In the genomic region with DNA sequence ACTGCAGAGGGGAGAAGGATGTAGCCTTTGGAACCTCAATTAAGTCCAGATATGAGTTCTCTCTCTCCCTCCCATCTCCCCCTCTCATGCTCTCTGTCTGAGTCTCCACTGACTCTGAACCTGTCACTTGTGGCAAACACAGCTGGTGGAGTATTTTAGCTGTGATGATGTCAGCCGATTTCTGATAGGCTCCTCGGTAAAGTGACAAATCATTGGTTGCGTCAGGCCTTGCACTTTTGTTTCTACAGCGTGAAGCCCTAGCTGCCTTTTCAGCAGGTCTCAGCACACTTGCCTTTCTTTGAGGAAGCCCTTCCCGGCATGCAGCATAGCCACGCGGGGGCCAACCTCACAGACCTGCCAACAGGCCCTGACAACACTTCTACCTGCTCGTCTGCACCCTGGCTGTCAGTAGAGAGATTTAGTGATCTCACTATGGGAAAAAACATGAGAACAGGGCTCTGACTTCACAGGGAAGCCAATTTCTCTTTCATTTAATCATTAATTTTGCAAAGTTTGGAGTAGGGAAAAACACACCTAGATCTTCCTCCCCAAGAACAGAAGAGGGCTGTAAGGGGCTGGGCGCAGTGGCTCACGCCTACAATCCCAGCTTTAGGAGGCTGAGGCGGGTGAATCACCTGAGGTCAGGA, we compare ENCODE assay signal across 8 cellular contexts.
DNase-seq lines count a peak whose midpoint lies in the region; ATAC-seq and TF ChIP-seq lines count a peak whose summit lies in the region.

No MANE protein-coding gene starts in this region.

- no TSS peak for BruUV-seq in MCF 10A (replicated peaks; lab: Mats Ljungman, UMichigan)

- POLR2A ChIA-PET in MCF 10A (lab: Yijun Ruan, JAX) = no interaction called here

- no peak overlapping the region for H3K4me3 ChIP-seq in breast epithelium
- H3K4me3 ChIP-seq in upper lobe of left lung = no peak overlapping the region

- H3K27me3 ChIP-seq in breast epithelium (no peaks in the 10 kb centered on the region), foreskin keratinocyte (no peaks in the 10 kb centered on the region), upper lobe of left lung (no peaks in the 10 kb centered on the region)

- TF ChIP-seq EP300 in upper lobe of left lung (IDR thresholded peaks at IDR 0.05) = no peak

- no peaks in the 10 kb centered on the region for H3K27me3 Mint-ChIP-seq in MCF 10A (ENCODE audit: insufficient read depth, unreplicated experiment)
- no peaks in the 10 kb centered on the region for H3K27me3 Mint-ChIP-seq in activated T-cell treated with anti-CD3 and anti-CD28 coated beads, Interleukin-2, amount 50 U/mL, for 24 hours

- TF ChIP-seq CTCF in MCF 10A (IDR thresholded peaks at IDR 0.05; ENCODE audit: unreplicated experiment) = no peak
- TF ChIP-seq CTCF in breast epithelium (IDR thresholded peaks at IDR 0.05) = no peak
- peak; percentile 30 for TF ChIP-seq CTCF in foreskin keratinocyte (conservative IDR thresholded peaks at IDR 0.05)
- TF ChIP-seq CTCF in upper lobe of left lung (IDR thresholded peaks at IDR 0.05) = no peak

- H3K27ac ChIP-seq in breast epithelium (no peak overlapping the region), foreskin keratinocyte (no peak overlapping the region), upper lobe of left lung (peak overlapping the region; percentile 5 to 42 (median 12))

- DNase-seq in MCF 10A (ENCODE audit: unreplicated experiment) (peak; percentile 57), breast epithelium (ENCODE audit: low spot score in 2 of 2) (no peak), NOMO-1 (lab: John Stamatoyannopoulos, UW; ENCODE audit: unreplicated experiment in 2 of 2) (peak; percentile 52 to 80), foreskin keratinocyte (peak; percentile 88 to 92), posterior cingulate gyrus (peak in 7 of 10 donors; percentile 37 to 93 (median 54)), upper lobe of left lung (peak; percentile 59 to 64)
- peak; percentile 80 for DNase-seq in activated T-cell treated with anti-CD3 and anti-CD28 coated beads, Interleukin-2, amount 50 U/mL, for 24 hours

- H3K9me3 ChIP-seq in breast epithelium (no peaks in the 10 kb centered on the region), upper lobe of left lung (no peaks in the 10 kb centered on the region)

- H3K4me3 Mint-ChIP-seq in MCF 10A (ENCODE audit: unreplicated experiment) = no peak overlapping the region
- peak overlapping the region; percentile 53 for H3K4me3 Mint-ChIP-seq in activated T-cell treated with anti-CD3 and anti-CD28 coated beads, Interleukin-2, amount 50 U/mL, for 24 hours

- no peak overlapping the region for H3K27ac Mint-ChIP-seq in MCF 10A (ENCODE audit: low read depth, unreplicated experiment)
- peak overlapping the region; percentile 97 for H3K27ac Mint-ChIP-seq in activated T-cell treated with anti-CD3 and anti-CD28 coated beads, Interleukin-2, amount 50 U/mL, for 24 hours

- TF ChIP-seq POLR2A in breast epithelium (IDR thresholded peaks at IDR 0.05) (no peak), upper lobe of left lung (IDR thresholded peaks at IDR 0.05) (peak in 1 of 4 donors; percentile 32)

- intact Hi-C loops in MCF 10A (cut with micrococcal nuclease) = no loop called here
- intact Hi-C loops in breast epithelium (cut with DNase I; ENCODE audit: low total_unique reads) = no loop called here
- intact Hi-C loops in posterior cingulate gyrus (cut with DNase I) = no loop called here

- ATAC-seq in HG03103 (IDR thresholded peaks at IDR 0.05; ENCODE audit: low read depth, unreplicated experiment) = peak; percentile 77
- peak; percentile 72 for ATAC-seq in foreskin keratinocyte
- peak in 1 of 2 donors; percentile 46 for ATAC-seq in upper lobe of left lung (ENCODE audit: low FRiP score in 2 of 2)

- H3K36me3 ChIP-seq in breast epithelium (no peaks in the 10 kb centered on the region), upper lobe of left lung (peaks cover 0 to 20% (median 18%) of the 10 kb centered on the region in 4 donors)

- H3K4me1 ChIP-seq in breast epithelium = peaks cover 4 to 12% of the 10 kb centered on the region in 2 donors
- H3K4me1 ChIP-seq in foreskin keratinocyte = peaks cover 26% of the 10 kb centered on the region
- peaks cover 21 to 41% (median 33%) of the 10 kb centered on the region in 4 donors for H3K4me1 ChIP-seq in upper lobe of left lung

- CTCF ChIA-PET in MCF 10A (lab: Yijun Ruan, JAX) = interaction anchor here (0.6 to 3.9 kb wide), 3 partner anchors 10 to 92 kb away, joined by 3 to 24 read pairs (median 3); no protein-coding TSS in a partner anchor

- no peaks in the 10 kb centered on the region for H3K9me3 Mint-ChIP-seq in MCF 10A (ENCODE audit: unreplicated experiment)
- H3K9me3 Mint-ChIP-seq in activated T-cell treated with anti-CD3 and anti-CD28 coated beads, Interleukin-2, amount 50 U/mL, for 24 hours = no peaks in the 10 kb centered on the region

- peaks cover 11% of the 10 kb centered on the region for H3K36me3 Mint-ChIP-seq in MCF 10A (ENCODE audit: insufficient read depth, unreplicated experiment)
- peaks cover 33% of the 10 kb centered on the region for H3K36me3 Mint-ChIP-seq in activated T-cell treated with anti-CD3 and anti-CD28 coated beads, Interleukin-2, amount 50 U/mL, for 24 hours (ENCODE audit: low read depth)

- peaks cover 20% of the 10 kb centered on the region for H3K4me1 Mint-ChIP-seq in MCF 10A (ENCODE audit: insufficient read depth, unreplicated experiment)
- peaks cover 76% of the 10 kb centered on the region for H3K4me1 Mint-ChIP-seq in activated T-cell treated with anti-CD3 and anti-CD28 coated beads, Interleukin-2, amount 50 U/mL, for 24 hours (ENCODE audit: low read depth)

- 56 to 62% methylated on average over 10 to 11 of the region's 11 CpGs for WGBS in upper lobe of left lung, 2 donors

Comparison
In these comparisons a context has a peak if more than half of its experiments do, and no peak if none do; other contexts are left out.
1. DNase-seq: peak in MCF 10A (single experiment), NOMO-1 (2 of 2), activated T-cell treated with anti-CD3 and anti-CD28 coated beads, Interleukin-2, amount 50 U/mL, for 24 hours (single experiment), foreskin keratinocyte (2 of 2), posterior cingulate gyrus (7 of 10) and upper lobe of left lung (2 of 2); none in breast epithelium (0 of 2).
2. H3K27ac ChIP-seq: peak in upper lobe of left lung (4 of 4); none in breast epithelium (0 of 2) and foreskin keratinocyte (single experiment).